ENCODE assay signal across 18 cellular contexts in the genomic region with DNA sequence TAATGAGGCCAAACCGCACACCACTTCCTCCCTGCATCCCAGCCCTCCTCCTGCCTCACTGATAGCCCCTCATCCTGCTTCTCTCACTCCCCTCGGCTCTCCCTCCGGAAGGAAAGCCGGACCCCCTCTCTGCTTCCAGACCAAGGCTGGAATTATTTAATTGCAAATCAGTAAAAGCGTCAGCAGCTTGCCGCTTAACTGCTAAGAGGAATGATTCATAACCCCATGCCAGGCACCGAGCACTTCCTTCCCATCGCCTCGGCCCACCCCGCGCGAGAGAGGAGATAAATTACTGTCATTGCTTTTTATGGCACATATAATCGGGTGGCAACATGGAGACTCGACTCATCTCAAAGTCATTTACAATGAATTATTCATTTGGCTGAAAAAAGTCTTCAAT.
"Had no signal": no experiment of that assay in that cellular context is flagged by ENCODE, and none has a peak within 500 bp of the region (broad histone marks: within the 10 kb centered on the region; RNA-seq: fewer than 3 reads in every experiment).

No MANE protein-coding gene starts in this region.

- H3K27ac ChIP-seq: body of pancreas, sigmoid colon had no signal

- H3K4me3 ChIP-seq: body of pancreas, sigmoid colon had no signal

- H3K27ac Mint-ChIP-seq: activated naive CD4-positive, alpha-beta T cell treated with anti-CD3 and anti-CD28 coated beads, Interleukin-2, amount 50 U/mL, for 72 hours; nephron had no signal

- H3K9me3 ChIP-seq: body of pancreas had no signal

- H3K4me3 Mint-ChIP-seq: nephron had no signal

- ATAC-seq: activated naive CD4-positive, alpha-beta T cell treated with anti-CD3 and anti-CD28 coated beads, Interleukin-2, amount 50 U/mL, for 72 hours; body of pancreas; left lobe of liver had no signal

- DNase-seq: activated CD8-positive, alpha-beta memory T cell treated with anti-CD3 and anti-CD28 coated beads for 24 hours; activated T-cell treated with anti-CD3 and anti-CD28 coated beads for 4 hours; amniotic stem cell; body of pancreas; cerebellar nuclear complex; dermis blood vessel endothelial cell; erythroblast; mammary epithelial cell; sigmoid colon; stimulated activated CD4-positive, alpha-beta T cell treated with anti-CD3 and anti-CD28 coated beads, Interleukin-2, amount 100 ng/mL, for 24 hours; stimulated activated naive CD4-positive, alpha-beta T cell; substantia nigra; SW 1271; T-helper 9 cell; trophoblast cell had no signal

- H3K27me3 ChIP-seq: body of pancreas had no signal

- H3K4me1 ChIP-seq: body of pancreas, sigmoid colon had no signal

- H3K36me3 ChIP-seq: sigmoid colon had no signal
